ENCODE assay signal across 8 cellular contexts in genomic region chr1:45686081-45687013, GRCh38. TPM values are rescaled to one million over a fixed set of nuclear protein-coding genes. Genes with fewer than 3 reads are reported as not detected.
A peak's percentile ranks its signal among the peaks of the same experiment; 100 is the strongest.
DNase-seq lines count a peak whose midpoint lies in the region; ATAC-seq, FAIRE-seq and TF ChIP-seq lines count a peak whose summit lies in the region.

Gene GPBP1L1, minus strand, starts transcription at chr1:45686533. Its CDS starts 27,446 bp downstream, at chr1:45659087.

- 0 out of 2 replicates have a peak, but pooled peaks have one; percentile 42 for TF ChIP-seq RAD21 in HepG2 (CRISPR knock-in tag; IDR thresholded peaks at IDR 0.05)

- FAIRE-seq in HepG2 (lab: Jason Lieb, UNC), result peak; percentile 58

- peak within 1 kb of the TSS; percentile 100 for H3K9ac ChIP-seq in HepG2 (ENCODE audit: insufficient read depth, low read depth, low read length)

- H4K20me1 ChIP-seq in HepG2 (ENCODE audit: insufficient read depth, low read length), result peaks cover 35% of the 10 kb centered on the region

- H3K27ac ChIP-seq in HepG2 (ENCODE audit: extremely low read length, insufficient read depth, low read length), result peak within 1 kb of the TSS; percentile 99

- WGBS in HepG2 (ENCODE audit: low lambda C conversion rate), result 2% methylated on average over 47 of the region's 77 CpGs

- no peaks in the 10 kb centered on the region for H3K9me3 ChIP-seq in HepG2 (ENCODE audit: low read length)

- in situ Hi-C loops in HepG2 (cut with HindIII; ENCODE audit: extremely low pct_ligation_motif_present, low pct_unique_long_range_greater_than_20kb), result loop anchor here (5.0 kb wide), 1 partner anchor 116 kb away; the partner anchor contains the start of gene MAST2

- peak; percentile 82 to 98 (median 96) for DNase-seq in C1 segment of cervical spinal cord (lab: John Stamatoyannopoulos, UW)
- peak; percentile 94 for DNase-seq in NCI-H69 (lab: John Stamatoyannopoulos, UW)
- DNase-seq in activated CD4-positive, alpha-beta T cell treated with anti-CD3 and anti-CD28 coated beads, Interleukin-2, amount 50 U/mL, for 1 hour, result peak; percentile 98
- peak; percentile 95 for DNase-seq in dedifferentiated amniotic fluid mesenchymal stem cell (ENCODE audit: extremely low spot score)
- DNase-seq in HepG2 (ENCODE audit: low spot score), result peak; percentile 91
- peak; percentile 97 for DNase-seq in stimulated activated CD4-positive, alpha-beta T cell treated with anti-CD3 and anti-CD28 coated beads, Interleukin-4, amount 100 ng/mL, for 1 hour

- CTCF ChIA-PET in HepG2 (lab: Yijun Ruan, JAX; ENCODE audit: low intra/inter-chr PET ratio, low total read pairs), result no interaction called here

- POLR2A ChIA-PET in HepG2 (lab: Yijun Ruan, JAX), result interaction anchor here (0.5 to 2.7 kb wide), 38 partner anchors 8 to 740 kb away, joined by 3 to 29 read pairs (median 4); partner anchors contain the start of genes CCDC163, IPP, MMACHC and NASP

- no TSS peak for BruUV-seq in HepG2 (replicated peaks; lab: Mats Ljungman, UMichigan)

- H3K27me3 ChIP-seq in HepG2 (ENCODE audit: control insufficient read depth in 1 of 2, insufficient read depth in 2 of 2, low read length in 2 of 2), result peaks cover 0 to 5% of the 10 kb centered on the region in 2 experiments; a peak in 2 of 5 replicates

- H3K4me1 ChIP-seq in HepG2 (ENCODE audit: insufficient read depth, low read length), result peaks cover 51% of the 10 kb centered on the region

- H3K36me3 ChIP-seq in HepG2 (replicated peaks in 1 of 2; ENCODE audit: control insufficient read depth in 1 of 2, insufficient read depth in 2 of 2, low read length in 2 of 2), result peaks cover 0 to 10% of the 10 kb centered on the region in 2 experiments; a peak in 3 of 5 replicates

- peak; percentile 69 to 89 for TF ChIP-seq POLR2A in HepG2 (IDR thresholded peaks at IDR 0.05; ENCODE audit: insufficient read depth in 1 of 2, low read depth in 2 of 2, low read length in 2 of 2)

- H3K79me2 ChIP-seq in HepG2 (ENCODE audit: insufficient read depth, low read length), result peaks cover 79% of the 10 kb centered on the region

- no peak for TF ChIP-seq EP300 in HepG2 (IDR thresholded peaks at IDR 0.05; ENCODE audit: low read depth in 2 of 2, low read length in 2 of 2)
- TF ChIP-seq EP300 in HepG2 (CRISPR knock-in tag; IDR thresholded peaks at IDR 0.05; ENCODE audit: borderline replicate concordance), result no peak

- intact Hi-C loops in HepG2 (cut with micrococcal nuclease; ENCODE audit: unreplicated experiment), result loop anchor here (1.0 to 5.0 kb wide), 5 partner anchors 66 to 492 kb away; partner anchors contain the start of genes IPP and MAST2

- TF ChIP-seq CTCF in HepG2 (CRISPR knock-in tag; IDR thresholded peaks at IDR 0.05), result no peak

- H2AFZ ChIP-seq in HepG2 (ENCODE audit: low read length), result peak within 1 kb of the TSS; percentile 89

- peak within 1 kb of the TSS; percentile 99 for H3K4me2 ChIP-seq in HepG2 (ENCODE audit: low read depth, low read length)

- ATAC-seq in GM19324 (IDR thresholded peaks at IDR 0.05; ENCODE audit: low FRiP score, unreplicated experiment) (peak; percentile 71), HG03469 (IDR thresholded peaks at IDR 0.05; ENCODE audit: unreplicated experiment) (peak; percentile 33), HepG2 (peak; percentile 81)

- peak within 1 kb of the TSS; percentile 83 to 98 (median 93) for H3K4me3 ChIP-seq in HepG2 (replicated peaks in 1 of 3; ENCODE audit: insufficient read depth in 1 of 3, low read depth in 2 of 3, low read length in 3 of 3)

TF ChIP-seq in HepG2, 621 proteins besides CTCF, POLR2A, EP300 and RAD21 (continues in another document):
- TF ChIP-seq PCBP2 (optimal IDR thresholded peaks at IDR 0.05; ENCODE audit: low read depth, low read length, poor library complexity, severe bottlenecking) (no peak), ATRX (CRISPR knock-in tag; IDR thresholded peaks at IDR 0.05; ENCODE audit: borderline replicate concordance) (no peak), HINFP (CRISPR knock-in tag; IDR thresholded peaks at IDR 0.05; ENCODE audit: low read depth) (0 out of 2 replicates have a peak, but pooled peaks have one; percentile 52), REPIN1 (CRISPR knock-in tag; IDR thresholded peaks at IDR 0.05; ENCODE audit: borderline replicate concordance, low read depth) (peak; percentile 39; the same call in 1 of the 2 replicates), IKZF1 (IDR thresholded peaks at IDR 0.05) (no peak), FOXM1 (CRISPR knock-in tag; IDR thresholded peaks at IDR 0.05) (no peak), TBL1XR1 (IDR thresholded peaks at IDR 0.05; ENCODE audit: borderline replicate concordance, low read length, partially characterized antibody) (peak; percentile 22), ARNTL (CRISPR knock-in tag; IDR thresholded peaks at IDR 0.05) (no peak), ZNF101 (CRISPR knock-in tag; IDR thresholded peaks at IDR 0.05; ENCODE audit: borderline replicate concordance, low read depth) (no peak), NCOA5 (CRISPR knock-in tag; IDR thresholded peaks at IDR 0.05) (no peak), SMAD3 (CRISPR knock-in tag; IDR thresholded peaks at IDR 0.05) (no peak), HCFC1 (IDR thresholded peaks at IDR 0.05; ENCODE audit: low read depth, low read length) (no peak), ZNF672 (CRISPR knock-in tag; IDR thresholded peaks at IDR 0.05) (no peak), ATF2 (CRISPR knock-in tag; IDR thresholded peaks at IDR 0.05) (no peak), ZMYM3 (CRISPR knock-in tag; IDR thresholded peaks at IDR 0.05) (no peak), RBFOX2 (IDR thresholded peaks at IDR 0.05; ENCODE audit: low read depth, low read length) (peak; percentile 84), NR2C2 (CRISPR knock-in tag; IDR thresholded peaks at IDR 0.05; ENCODE audit: borderline replicate concordance) (no peak), ZNF383 (CRISPR knock-in tag; IDR thresholded peaks at IDR 0.05; ENCODE audit: borderline replicate concordance) (no peak; the same call in 1 of the 2 replicates), NFIB (CRISPR knock-in tag; IDR thresholded peaks at IDR 0.05; ENCODE audit: borderline replicate concordance) (no peak)

RNA-seq across cellular contexts. Expression of gene GPBP1L1, which starts in this region (rescaled TPM):
- total RNA-seq in HepG2 (2016; rRNA removed; fragmentation: Illumina TruSeq; extraction: Trizol), result 86.1 and 102 TPM in 2 replicates
- 25.6 and 26.4 TPM in 2 replicates for total RNA-seq in HepG2 (2016; cell fraction: cytosol; rRNA removed; fragmentation: Illumina TruSeq; extraction: Trizol; ENCODE audit: low read depth)
- total RNA-seq in HepG2 (2016; cell fraction: insoluble cytoplasmic fraction; rRNA removed; fragmentation: Illumina TruSeq; extraction: Trizol), result 92.3 and 92.5 TPM in 2 replicates
- 57.5 TPM in 2 replicates for total RNA-seq in HepG2 (2016; cell fraction: membrane; rRNA removed; fragmentation: Illumina TruSeq; extraction: Trizol)
- 88.6 and 95.6 TPM in 2 replicates for total RNA-seq in HepG2 (2016; cell fraction: nucleus; rRNA removed; fragmentation: Illumina TruSeq; extraction: Trizol)
- polyA plus RNA-seq in HepG2 (2011; rRNA removed), result 45.9 and 46.4 TPM in 2 replicates
- polyA plus RNA-seq in HepG2 (2011; cell fraction: cytosol; rRNA removed), result 31.6 and 50.0 TPM in 2 replicates
- 47.9 and 59.6 TPM in 2 replicates for polyA plus RNA-seq in HepG2 (2011; cell fraction: nucleus; rRNA removed)
- polyA plus RNA-seq in HepG2 (2012), result 66.6 and 70.2 TPM in 2 replicates
- polyA plus RNA-seq in HepG2 (2016; cell fraction: cytosol; fragmentation: Illumina TruSeq; extraction: Trizol; ENCODE audit: low read depth), result 4.1 and 5.8 TPM in 2 replicates
- 64.8 and 77.7 TPM in 2 replicates for polyA plus RNA-seq in HepG2 (2016; cell fraction: insoluble cytoplasmic fraction; fragmentation: Illumina TruSeq; extraction: Trizol; ENCODE audit: low read depth)
- polyA plus RNA-seq in HepG2 (2016; cell fraction: membrane; fragmentation: Illumina TruSeq; extraction: Trizol; ENCODE audit: low read depth), result 19.7 and 22.4 TPM in 2 replicates
- polyA plus RNA-seq in HepG2 (2016; cell fraction: nucleus; fragmentation: Illumina TruSeq; extraction: Trizol; ENCODE audit: insufficient read depth, low read depth), result 101 and 103 TPM in 2 replicates
- 88.8 and 106 TPM in 2 replicates for polyA minus RNA-seq in HepG2 (2011; rRNA and poly(A)+ RNA removed; ENCODE audit: low replicate concordance)
- polyA minus RNA-seq in HepG2 (2011; cell fraction: cytosol; rRNA and poly(A)+ RNA removed), result 54.0 and 54.9 TPM in 2 replicates
- polyA minus RNA-seq in HepG2 (2011; cell fraction: nucleus; rRNA and poly(A)+ RNA removed), result 163 and 195 TPM in 2 replicates

Comparison
In these comparisons a context has a peak if more than half of its experiments do, and no peak if none do; other contexts are left out.
1. Peak in every context shown above with its lines: DNase-seq, ATAC-seq, H3K4me3 ChIP-seq and H3K27ac ChIP-seq.